ENCODE assay signal across 11 cellular contexts in genomic region chr11:64385953-64386704, GRCh38. TPM values are rescaled to one million over a fixed set of nuclear protein-coding genes. Genes with fewer than 3 reads are reported as not detected.
DNase-seq lines count a peak whose midpoint lies in the region; ATAC-seq and TF ChIP-seq lines count a peak whose summit lies in the region.
"Had no signal": no experiment of that assay in that cellular context is flagged by ENCODE, and none has a peak within 500 bp of the region (broad histone marks: within the 10 kb centered on the region; RNA-seq: fewer than 3 reads in every experiment).

No MANE protein-coding gene starts in this region.

- CTCF ChIA-PET in PC-3 (lab: Charles Lee), result no interaction called here

- H3K4me3 Mint-ChIP-seq in central memory CD8-positive, alpha-beta T cell, result no peak overlapping the region

- H3F3A ChIP-seq in PC-3 (ENCODE audit: low read length, unreplicated experiment), result no peaks in the 10 kb centered on the region

- peak overlapping the region; percentile 22 for H3K27ac Mint-ChIP-seq in central memory CD8-positive, alpha-beta T cell (ENCODE audit: low read depth)

- peak; percentile 18 for DNase-seq in stimulated activated CD4-positive, alpha-beta T cell treated with anti-CD3 and anti-CD28 coated beads, Interleukin-15, amount 100 ng/mL, for 24 hours
- DNase-seq in stimulated activated CD4-positive, alpha-beta T cell treated with anti-CD3 and anti-CD28 coated beads, Interleukin-2, amount 100 ng/mL, for 24 hours, result no peak
- peak; percentile 88 for DNase-seq in PC-3
- no peak for DNase-seq in central memory CD8-positive, alpha-beta T cell (ENCODE audit: low spot score in 2 of 2)
- DNase-seq in cerebellar nuclear complex (lab: John Stamatoyannopoulos, UW), result no peak
- DNase-seq in mucosa of gallbladder (ENCODE audit: low spot score), result no peak
- DNase-seq: activated T-cell treated with anti-CD3 and anti-CD28 coated beads, Interleukin-2, amount 50 U/mL, for 1 hour; effector CD8-positive, alpha-beta T cell had no signal

- H4K20me1 ChIP-seq in PC-3 (ENCODE audit: low read length), result no peaks in the 10 kb centered on the region

- H3K4me2 ChIP-seq in PC-3 (ENCODE audit: low read length), result no peak overlapping the region

- H3K9me2 ChIP-seq in PC-3 (replicated peaks; ENCODE audit: low read length), result no peaks in the 10 kb centered on the region

- no peaks in the 10 kb centered on the region for H3K27me3 Mint-ChIP-seq in central memory CD8-positive, alpha-beta T cell

- H3K4me1 ChIP-seq in PC-3 (ENCODE audit: insufficient read depth, low read length), result peaks cover 12% of the 10 kb centered on the region

- H3K27me3 ChIP-seq in PC-3 (ENCODE audit: low read length), result no peaks in the 10 kb centered on the region

- no peaks in the 10 kb centered on the region for H3K79me2 ChIP-seq in PC-3 (ENCODE audit: low read length)

- no TSS peak for BruUV-seq in PC-3 (replicated peaks; lab: Mats Ljungman, UMichigan)

- peaks cover 2% of the 10 kb centered on the region for H3K36me3 Mint-ChIP-seq in central memory CD8-positive, alpha-beta T cell (ENCODE audit: insufficient read depth)
- H3K36me3 Mint-ChIP-seq: CD4-positive, CD25-positive, alpha-beta regulatory T cell had no signal

- no peaks in the 10 kb centered on the region for H3K36me3 ChIP-seq in PC-3 (ENCODE audit: low read depth, low read length)

- POLR2A ChIA-PET in PC-3 (lab: Charles Lee; ENCODE audit: unreplicated experiment), result interaction anchor here (0.5 kb wide), 1 partner anchor 8 kb away, joined by 8 read pairs; no protein-coding TSS in a partner anchor

- no peak overlapping the region for H2AFZ ChIP-seq in PC-3 (ENCODE audit: low read length)

- intact Hi-C loops in PC-3 (cut with micrococcal nuclease), result no loop called here

- H3K4me3 ChIP-seq in PC-3 (ENCODE audit: low read length), result no peak overlapping the region

- H3K9ac ChIP-seq in PC-3 (ENCODE audit: low read length), result no peak overlapping the region

- no peak overlapping the region for H3K27ac ChIP-seq in PC-3 (ENCODE audit: low read length)

- no peaks in the 10 kb centered on the region for H3K9me3 ChIP-seq in PC-3 (ENCODE audit: low read length)

- ATAC-seq in PC-3 (peak; percentile 54), HG03439 (IDR thresholded peaks at IDR 0.05; ENCODE audit: unreplicated experiment) (no peak), GM18858 (IDR thresholded peaks at IDR 0.05; ENCODE audit: unreplicated experiment) (no peak)
- peak; percentile 57 for ATAC-seq in central memory CD8-positive, alpha-beta T cell (replicated peaks; ENCODE audit: extremely low read depth, poor library complexity, severe bottlenecking)

- peaks cover 28% of the 10 kb centered on the region for H3K4me1 Mint-ChIP-seq in central memory CD8-positive, alpha-beta T cell

- TF ChIP-seq CTCF in PC-3 (conservative IDR thresholded peaks at IDR 0.05; ENCODE audit: low read depth, low read length), result no peak

- H3K9me3 Mint-ChIP-seq in central memory CD8-positive, alpha-beta T cell, result no peaks in the 10 kb centered on the region

RNA-seq across cellular contexts. Expression of gene RPS6KA4, which starts 27.2 kb away (rescaled TPM):
- total RNA-seq in PC-3 (2014; rRNA removed) (148 and 189 TPM in 2 replicates), mucosa of gallbladder (33.0 TPM)

RNA-seq across cellular contexts. Expression of gene CCDC88B, which starts 46.1 kb away (rescaled TPM):
- 19.6 and 21.0 TPM in 2 replicates for total RNA-seq in PC-3 (2014; rRNA removed)
- 25.8 TPM for total RNA-seq in mucosa of gallbladder

Comparison
In these comparisons a context has a peak if more than half of its experiments do, and no peak if none do; other contexts are left out.
1. DNase-seq: peak in stimulated activated CD4-positive, alpha-beta T cell treated with anti-CD3 and anti-CD28 coated beads, Interleukin-15, amount 100 ng/mL, for 24 hours (single experiment) and PC-3 (single experiment); none in stimulated activated CD4-positive, alpha-beta T cell treated with anti-CD3 and anti-CD28 coated beads, Interleukin-2, amount 100 ng/mL, for 24 hours (0 of 2), central memory CD8-positive, alpha-beta T cell (0 of 2), cerebellar nuclear complex (0 of 2) and mucosa of gallbladder (single experiment).
2. ATAC-seq: peak in PC-3 (single experiment) and central memory CD8-positive, alpha-beta T cell (single experiment); none in HG03439 (single experiment) and GM18858 (single experiment).